9 cellular contexts compared by ENCODE assay signal in genomic region chr1:222654849-222655248, GRCh38. TPM values are rescaled to one million over a fixed set of nuclear protein-coding genes. Genes with fewer than 3 reads are reported as not detected.
DNase-seq lines count a peak whose midpoint lies in the region; ATAC-seq, FAIRE-seq and TF ChIP-seq lines count a peak whose summit lies in the region.
"Had no signal": no experiment of that assay in that cellular context is flagged by ENCODE, and none has a peak within 500 bp of the region (broad histone marks: within the 10 kb centered on the region; RNA-seq: fewer than 3 reads in every experiment).

No MANE protein-coding gene starts in this region.

- peak overlapping the region; percentile 67 for H3K4me3 Mint-ChIP-seq in T-helper 2 cell treated with Interferon-gamma antibody and Interleukin-4, amounts not matched to agents 5 μg/mL and 100 μg/mL, for 36 hours
- H3K4me3 Mint-ChIP-seq in WTC11: no peak overlapping the region

- RAD21 ChIA-PET in GM12878 (lab: Charles Lee; ENCODE audit: unreplicated experiment): interaction anchor here (0.6 to 1.5 kb wide), 8 partner anchors 20 to 470 kb away, joined by 3 to 5 read pairs (median 4); no protein-coding TSS in a partner anchor

- peak; percentile 94 for ATAC-seq in GM18868 (IDR thresholded peaks at IDR 0.05; ENCODE audit: unreplicated experiment)
- peak; percentile 89 for ATAC-seq in HG03064 (IDR thresholded peaks at IDR 0.05; ENCODE audit: low read depth, unreplicated experiment)
- peak; percentile 98 for ATAC-seq in GM12878
- ATAC-seq in WTC11: no peak
- ATAC-seq: body of pancreas had no signal

- TF ChIP-seq POLR2A in GM12878 (IDR thresholded peaks at IDR 0.05; ENCODE audit: low read depth, low read length): no peak

- WGBS in GM12878 (ENCODE audit: insufficient coverage, insufficient replicate concordance, low lambda C conversion rate, missing lambda C conversion rate): under 1% methylated on average over 5 of the region's 5 CpGs

- in situ Hi-C loops in GM12878 (cut with MboI) (loop anchor here (10.0 kb wide), 1 partner anchor 430 kb away; no protein-coding TSS in a partner anchor), HAP-1 (cut with MboI; ENCODE audit: low sequenced_read_pairs) (no loop called here)

- CTCF ChIA-PET in GM12878 (lab: Yijun Ruan, JAX) (interaction anchor here (0.7 to 1.9 kb wide), 11 partner anchors 10 to 469 kb away, joined by 3 to 9 read pairs (median 4); partner anchors contain the start of genes AIDA and BROX), WTC11 (lab: Charles Lee) (no interaction called here)

- no peak overlapping the region for H3K9ac ChIP-seq in GM12878 (ENCODE audit: control insufficient read depth, insufficient read depth, low read length)

- H3K27me3 Mint-ChIP-seq in T-helper 2 cell treated with Interferon-gamma antibody and Interleukin-4, amounts not matched to agents 5 μg/mL and 100 μg/mL, for 36 hours (ENCODE audit: low read depth): no peaks in the 10 kb centered on the region
- no peaks in the 10 kb centered on the region for H3K27me3 Mint-ChIP-seq in WTC11 (ENCODE audit: low read depth)

- intact Hi-C loops in GM12878 (cut with micrococcal nuclease; ENCODE audit: unreplicated experiment): loop anchor here (2.0 kb wide), 2 partner anchors 58 to 78 kb away; partner anchors contain the start of genes AIDA and BROX

- peak; percentile 24 to 38 (median 36); a peak in 5 of 6 replicates for TF ChIP-seq CTCF in GM12878 (IDR thresholded peaks at IDR 0.05 in 2 of 3, conservative IDR thresholded peaks at IDR 0.05 in 1 of 3; ENCODE audit: control insufficient read depth in 2 of 3, extremely low read depth in 1 of 3, insufficient read depth in 1 of 3, low read depth in 3 of 3, low read length in 3 of 3)
- TF ChIP-seq CTCF in WTC11 (IDR thresholded peaks at IDR 0.05): no peak

- no peak overlapping the region for H2AFZ ChIP-seq in GM12878 (ENCODE audit: control insufficient read depth, low read depth, low read length)

- H3K4me1 Mint-ChIP-seq in T-helper 2 cell treated with Interferon-gamma antibody and Interleukin-4, amounts not matched to agents 5 μg/mL and 100 μg/mL, for 36 hours (ENCODE audit: low read depth): peaks cover 52% of the 10 kb centered on the region
- no peaks in the 10 kb centered on the region for H3K4me1 Mint-ChIP-seq in WTC11

- H3K27ac ChIP-seq in GM12878 (ENCODE audit: control insufficient read depth, insufficient read depth): no peak overlapping the region

- no peaks in the 10 kb centered on the region for H3K9me3 Mint-ChIP-seq in T-helper 2 cell treated with Interferon-gamma antibody and Interleukin-4, amounts not matched to agents 5 μg/mL and 100 μg/mL, for 36 hours
- H3K9me3 Mint-ChIP-seq in WTC11: no peaks in the 10 kb centered on the region

- POLR2A ChIA-PET in GM12878 (lab: Charles Lee): interaction anchor here (1.5 kb wide), 1 partner anchor 11 kb away, joined by 6 read pairs; no protein-coding TSS in a partner anchor
- POLR2A ChIA-PET in WTC11 (lab: Charles Lee): no interaction called here

- H3K4me2 ChIP-seq in GM12878 (ENCODE audit: control insufficient read depth, insufficient read depth): peak overlapping the region; percentile 34

- peak; percentile 86 for FAIRE-seq in GM12878 (lab: Jason Lieb, UNC)

- H3K27me3 ChIP-seq in GM12878 (replicated peaks in 1 of 2; ENCODE audit: control insufficient read depth in 2 of 2, insufficient read depth in 2 of 2, low read length in 1 of 2) (no peaks in the 10 kb centered on the region), HAP-1 (ENCODE audit: low read depth) (no peaks in the 10 kb centered on the region)
- H3K27me3 ChIP-seq: body of pancreas had no signal

- no peak overlapping the region for H3K4me3 ChIP-seq in GM12878
- no peak overlapping the region for H3K4me3 ChIP-seq in HAP-1
- H3K4me3 ChIP-seq: body of pancreas had no signal

- peak; percentile 42 to 56; a peak in 2 of 4 replicates for TF ChIP-seq EP300 in GM12878 (IDR thresholded peaks at IDR 0.05; ENCODE audit: borderline replicate concordance in 1 of 2, control insufficient read depth in 1 of 2, low read depth in 2 of 2, low read length in 2 of 2)

- peak; percentile 70 for DNase-seq in T-helper 2 cell treated with Interferon-gamma antibody and Interleukin-4, amounts not matched to agents 5 μg/mL and 100 μg/mL, for 36 hours (ENCODE audit: low spot score)
- peak; percentile 72 for DNase-seq in GM12878 (ENCODE audit: low read depth, low spot score)
- peak; percentile 33 for DNase-seq in stimulated activated CD4-positive, alpha-beta T cell treated with anti-CD3 and anti-CD28 coated beads, Interleukin-12 subunit alpha, Interleukin-12 subunit beta, amount 100 ng/mL, for 4 hours
- DNase-seq in WTC11 (ENCODE audit: low spot score): no peak
- no peak for DNase-seq in HAP-1 (ENCODE audit: low spot score in 2 of 2)
- DNase-seq in NCI-H187 treated with DMSO at 0.1 percent for 48 hours (lab: John Stamatoyannopoulos, UW): no peak

- BruUV-seq in GM12878 (replicated peaks; lab: Mats Ljungman, UMichigan): no TSS peak

- H3K36me3 ChIP-seq in GM12878 (ENCODE audit: control insufficient read depth in 2 of 2, insufficient read depth in 2 of 2, low read length in 1 of 2) (peaks cover 0 to 32% of the 10 kb centered on the region in 2 experiments; a peak in 3 of 4 replicates), HAP-1 (replicated peaks) (peaks cover 94% of the 10 kb centered on the region)

- H3K79me2 ChIP-seq in GM12878 (ENCODE audit: control insufficient read depth, insufficient read depth, low read length): no peaks in the 10 kb centered on the region

- peaks cover 89% of the 10 kb centered on the region for H3K36me3 Mint-ChIP-seq in T-helper 2 cell treated with Interferon-gamma antibody and Interleukin-4, amounts not matched to agents 5 μg/mL and 100 μg/mL, for 36 hours (ENCODE audit: low read depth)
- H3K36me3 Mint-ChIP-seq in WTC11: peaks cover 79% of the 10 kb centered on the region

- H3K27ac Mint-ChIP-seq in T-helper 2 cell treated with Interferon-gamma antibody and Interleukin-4, amounts not matched to agents 5 μg/mL and 100 μg/mL, for 36 hours: peak overlapping the region; percentile 87
- no peak overlapping the region for H3K27ac Mint-ChIP-seq in WTC11

- SMC1A ChIA-PET in GM12878 (lab: Charles Lee; ENCODE audit: uncharacterized antibody, unreplicated experiment): interaction anchor here (1.0 to 4.1 kb wide), 8 partner anchors 10 to 469 kb away, joined by 3 to 23 read pairs (median 4); partner anchors contain the start of gene FAM177B

- no peaks in the 10 kb centered on the region for H4K20me1 ChIP-seq in GM12878 (ENCODE audit: control insufficient read depth, insufficient read depth)

- no peaks in the 10 kb centered on the region for H3K9me3 ChIP-seq in GM12878 (replicated peaks; ENCODE audit: control insufficient read depth, insufficient read depth, low read length)
- H3K9me3 ChIP-seq in HAP-1: no peaks in the 10 kb centered on the region
- H3K9me3 ChIP-seq: body of pancreas had no signal

- TF ChIP-seq RAD21 in GM12878 (IDR thresholded peaks at IDR 0.05; ENCODE audit: insufficient read depth, low read depth, low read length): peak; percentile 49

- H3K4me1 ChIP-seq in GM12878 (ENCODE audit: control insufficient read depth, insufficient read depth, low read length) (peaks cover 30% of the 10 kb centered on the region), HAP-1 (no peaks in the 10 kb centered on the region)
- H3K4me1 ChIP-seq: body of pancreas had no signal

RNA-seq across cellular contexts. Expression of gene MIA3, which starts 37.0 kb away (rescaled TPM):
- total RNA-seq in GM12878 (2013; cell fraction: nucleolus; rRNA removed): 86.2 and 103 TPM in 2 replicates
- total RNA-seq in GM12878 (2014; rRNA removed) (38.4 and 49.9 TPM in 2 replicates), GM12878 (2014; rRNA removed; fragmentation: Illumina TruSeq; extraction: Trizol) (33.5 and 37.0 TPM in 2 replicates), GM12878 (2021) (28.8 and 37.0 TPM in 2 replicates), WTC11 (2021) (52.8 to 70.0 TPM (median 54.9 TPM) in 3 replicates)
- polyA plus RNA-seq in GM12878 (2011; ENCODE audit: low read depth): 11.6 TPM
- polyA plus RNA-seq in GM12878 (2011; rRNA removed) (23.7 and 49.0 TPM in 2 replicates), GM12878 (2014; fragmentation: Illumina TruSeq; extraction: Trizol) (42.9 and 50.8 TPM in 2 replicates), GM12878 (2014; fragmentation: Nextera tagmentation; extraction: Ambion mirVana) (10 to 100 TPM; 12.9 to 19.3 TPM), GM12878 (2014; rRNA removed) (26.6 and 28.9 TPM in 2 replicates), GM12878 (2016; fragmentation: Nextera tagmentation; extraction: Ambion mirVana) (10 to 100 TPM; 25.7 to 31.7 TPM)
- polyA plus RNA-seq in GM12878 (2011; cell fraction: cytosol; rRNA removed): 48.1 and 56.5 TPM in 2 replicates
- polyA plus RNA-seq in GM12878 (2011; cell fraction: nucleus; rRNA removed): 224 and 227 TPM in 2 replicates
- polyA plus RNA-seq in GM12878 (2012): 24.0 and 26.3 TPM in 2 replicates
- polyA minus RNA-seq in GM12878 (2011; rRNA and poly(A)+ RNA removed): 19.2 and 31.7 TPM in 2 replicates
- 18.6 and 19.3 TPM in 2 replicates for polyA minus RNA-seq in GM12878 (2011; cell fraction: cytosol; rRNA and poly(A)+ RNA removed)
- polyA minus RNA-seq in GM12878 (2011; cell fraction: nucleus; rRNA and poly(A)+ RNA removed): 36.0 and 52.3 TPM in 2 replicates

RNA-seq across cellular contexts. Expression of gene AIDA, which starts 57.4 kb away (rescaled TPM):
- total RNA-seq in GM12878 (2013; cell fraction: nucleolus; rRNA removed): 12.4 and 13.6 TPM in 2 replicates
- 16.3 and 17.0 TPM in 2 replicates for total RNA-seq in GM12878 (2014; rRNA removed)
- total RNA-seq in GM12878 (2014; rRNA removed; fragmentation: Illumina TruSeq; extraction: Trizol): 12.9 and 13.9 TPM in 2 replicates
- total RNA-seq in GM12878 (2021): 27.0 and 28.3 TPM in 2 replicates
- polyA plus RNA-seq in GM12878 (2011; ENCODE audit: low read depth): 14.0 TPM
- 43.1 and 54.0 TPM in 2 replicates for polyA plus RNA-seq in GM12878 (2011; rRNA removed)
- 12.5 and 16.8 TPM in 2 replicates for polyA plus RNA-seq in GM12878 (2011; cell fraction: cytosol; rRNA removed)
- 9.8 and 11.6 TPM in 2 replicates for polyA plus RNA-seq in GM12878 (2011; cell fraction: nucleus; rRNA removed)
- 19.6 and 25.4 TPM in 2 replicates for polyA plus RNA-seq in GM12878 (2012)
- 33.6 and 41.9 TPM in 2 replicates for polyA plus RNA-seq in GM12878 (2014; fragmentation: Illumina TruSeq; extraction: Trizol)
- polyA plus RNA-seq in GM12878 (2014; fragmentation: Nextera tagmentation; extraction: Ambion mirVana): 10 to 100 TPM in 1 of 2 experiments, 1 to 10 TPM in 1; 8.9 to 12.8 TPM
- polyA plus RNA-seq in GM12878 (2014; rRNA removed): 20.7 and 22.2 TPM in 2 replicates
- polyA plus RNA-seq in GM12878 (2016; fragmentation: Nextera tagmentation; extraction: Ambion mirVana): 10 to 100 TPM; 17.0 to 21.5 TPM
- 25.5 and 32.0 TPM in 2 replicates for polyA minus RNA-seq in GM12878 (2011; rRNA and poly(A)+ RNA removed)
- polyA minus RNA-seq in GM12878 (2011; cell fraction: cytosol; rRNA and poly(A)+ RNA removed): 16.1 and 18.7 TPM in 2 replicates
- 8.3 and 11.2 TPM in 2 replicates for polyA minus RNA-seq in GM12878 (2011; cell fraction: nucleus; rRNA and poly(A)+ RNA removed)
- 75.2 to 81.2 TPM (median 78.9 TPM) in 3 replicates for total RNA-seq in WTC11 (2021)

RNA-seq across cellular contexts. Expression of gene BROX, which starts 57.5 kb away (rescaled TPM):
- 23.3 and 28.3 TPM in 2 replicates for total RNA-seq in GM12878 (2013; cell fraction: nucleolus; rRNA removed)
- total RNA-seq in GM12878 (2014; rRNA removed) (15.2 and 17.8 TPM in 2 replicates), GM12878 (2014; rRNA removed; fragmentation: Illumina TruSeq; extraction: Trizol) (17.5 and 18.4 TPM in 2 replicates), GM12878 (2021) (13.5 and 16.1 TPM in 2 replicates), WTC11 (2021) (27.1 to 27.9 TPM (median 27.9 TPM) in 3 replicates)
- polyA plus RNA-seq in GM12878 (2011; ENCODE audit: low read depth): 5.3 TPM
- polyA plus RNA-seq in GM12878 (2011; rRNA removed) (5.8 and 9.5 TPM in 2 replicates), GM12878 (2014; fragmentation: Illumina TruSeq; extraction: Trizol) (8.7 and 11.8 TPM in 2 replicates), GM12878 (2014; fragmentation: Nextera tagmentation; extraction: Ambion mirVana) (10 to 100 TPM; 19.4 to 42.0 TPM), GM12878 (2014; rRNA removed) (5.5 and 6.2 TPM in 2 replicates), GM12878 (2016; fragmentation: Nextera tagmentation; extraction: Ambion mirVana) (10 to 100 TPM; 20.4 to 24.1 TPM)
- 3.0 and 3.7 TPM in 2 replicates for polyA plus RNA-seq in GM12878 (2011; cell fraction: cytosol; rRNA removed)
- polyA plus RNA-seq in GM12878 (2011; cell fraction: nucleus; rRNA removed): 3.6 and 5.6 TPM in 2 replicates
- polyA plus RNA-seq in GM12878 (2012): 11.8 and 14.7 TPM in 2 replicates
- 3.7 and 5.0 TPM in 2 replicates for polyA minus RNA-seq in GM12878 (2011; rRNA and poly(A)+ RNA removed)
- polyA minus RNA-seq in GM12878 (2011; cell fraction: cytosol; rRNA and poly(A)+ RNA removed): 4.2 and 4.7 TPM in 2 replicates
- polyA minus RNA-seq in GM12878 (2011; cell fraction: nucleus; rRNA and poly(A)+ RNA removed): 3.7 and 8.1 TPM in 2 replicates

Comparison
In these comparisons a context has a peak if more than half of its experiments do, and no peak if none do; other contexts are left out.
1. DNase-seq: peak in T-helper 2 cell treated with Interferon-gamma antibody and Interleukin-4, amounts not matched to agents 5 μg/mL and 100 μg/mL, for 36 hours (single experiment), GM12878 (single experiment) and stimulated activated CD4-positive, alpha-beta T cell treated with anti-CD3 and anti-CD28 coated beads, Interleukin-12 subunit alpha, Interleukin-12 subunit beta, amount 100 ng/mL, for 4 hours (single experiment); none in WTC11 (single experiment), HAP-1 (0 of 2) and NCI-H187 treated with DMSO at 0.1 percent for 48 hours (single experiment).